Comparison of ENCODE assay signal across 8 cellular contexts in genomic region chr17:28042721-28043291, GRCh38. TPM values are rescaled to one million over a fixed set of nuclear protein-coding genes. Genes with fewer than 3 reads are reported as not detected.
DNase-seq lines count a peak whose midpoint lies in the region; ATAC-seq and TF ChIP-seq lines count a peak whose summit lies in the region.

No MANE protein-coding gene starts in this region.

- no peak for DNase-seq in endodermal cell
- no peak for DNase-seq in osteocyte (ENCODE audit: extremely low spot score, unreplicated experiment)
- no peak for DNase-seq in left lobe of liver (ENCODE audit: low spot score)
- DNase-seq in stimulated activated CD4-positive, alpha-beta T cell treated with anti-CD3 and anti-CD28 coated beads, Interleukin-2, amount 100 ng/mL, for 48 hours, result no peak

- H3K4me3 Mint-ChIP-seq in endodermal cell (peak overlapping the region; percentile 87), osteocyte (ENCODE audit: unreplicated experiment) (peak overlapping the region; percentile 87)

- H3K4me1 ChIP-seq in DOHH2 (ENCODE audit: control insufficient read depth, low read length) (peaks cover 60% of the 10 kb centered on the region), OCI-LY3 (ENCODE audit: low read length) (peaks cover 31% of the 10 kb centered on the region), endodermal cell (ENCODE audit: control insufficient read depth, insufficient read depth, low read length) (peaks cover 13% of the 10 kb centered on the region)

- H3K9me3 ChIP-seq in DOHH2 (ENCODE audit: control insufficient read depth, insufficient read depth, low read length) (no peaks in the 10 kb centered on the region), OCI-LY3 (ENCODE audit: insufficient read depth, low read length) (no peaks in the 10 kb centered on the region), endodermal cell (ENCODE audit: control insufficient read depth, low read length) (no peaks in the 10 kb centered on the region)

- peaks cover 53% of the 10 kb centered on the region for H3K4me1 Mint-ChIP-seq in endodermal cell
- H3K4me1 Mint-ChIP-seq in osteocyte (ENCODE audit: unreplicated experiment), result peaks cover 63% of the 10 kb centered on the region

- TF ChIP-seq CTCF in DOHH2 (IDR thresholded peaks at IDR 0.05; ENCODE audit: low read depth, low read length, poor library complexity, severe bottlenecking) (no peak), OCI-LY3 (IDR thresholded peaks at IDR 0.05; ENCODE audit: low read depth, low read length) (no peak), endodermal cell (conservative IDR thresholded peaks at IDR 0.05) (no peak), osteocyte (IDR thresholded peaks at IDR 0.05) (no peak)

- H3K36me3 ChIP-seq in DOHH2 (ENCODE audit: control insufficient read depth, low read length) (peaks cover 43% of the 10 kb centered on the region), OCI-LY3 (replicated peaks; ENCODE audit: low read depth, low read length) (no peaks in the 10 kb centered on the region), endodermal cell (ENCODE audit: control insufficient read depth, insufficient read depth, low read length) (no peaks in the 10 kb centered on the region)

- H3K4me3 ChIP-seq in DOHH2 (ENCODE audit: low read length), result peak overlapping the region; percentile 70
- peak overlapping the region; percentile 97 for H3K4me3 ChIP-seq in OCI-LY3 (ENCODE audit: low read length)
- H3K4me3 ChIP-seq in endodermal cell (ENCODE audit: low read length), result peak overlapping the region; percentile 80

- H3K9me3 Mint-ChIP-seq in endodermal cell (peaks cover 6% of the 10 kb centered on the region), osteocyte (ENCODE audit: unreplicated experiment) (peaks cover 3% of the 10 kb centered on the region)

- ATAC-seq in left lobe of liver (no peak), GM18868 (IDR thresholded peaks at IDR 0.05; ENCODE audit: unreplicated experiment) (no peak), GM21390 (IDR thresholded peaks at IDR 0.05; ENCODE audit: unreplicated experiment) (no peak)

- H3K27ac ChIP-seq in DOHH2 (ENCODE audit: low read depth, low read length) (peak overlapping the region; percentile 73), OCI-LY3 (ENCODE audit: low read length) (no peak overlapping the region), endodermal cell (ENCODE audit: low read depth, low read length) (no peak overlapping the region)

- H4K20me1 ChIP-seq in DOHH2 (ENCODE audit: control insufficient read depth, insufficient read depth, low read depth, low read length) (no peaks in the 10 kb centered on the region; the same call in none of the 2 replicates), OCI-LY3 (ENCODE audit: insufficient read depth, low read length) (peaks cover 5% of the 10 kb centered on the region; the same call in 1 of the 2 replicates)

- H3K9ac ChIP-seq in OCI-LY3 (ENCODE audit: low read length) (no peak overlapping the region), endodermal cell (ENCODE audit: extremely low read depth, low read length, poor library complexity, severe bottlenecking) (peak overlapping the region; percentile 36)

- H3K36me3 Mint-ChIP-seq in endodermal cell (ENCODE audit: low read depth), result peaks cover 14% of the 10 kb centered on the region
- H3K36me3 Mint-ChIP-seq in osteocyte (ENCODE audit: unreplicated experiment), result peaks cover 3% of the 10 kb centered on the region

- H3K27me3 Mint-ChIP-seq in endodermal cell (ENCODE audit: insufficient read depth) (no peaks in the 10 kb centered on the region), osteocyte (ENCODE audit: unreplicated experiment) (no peaks in the 10 kb centered on the region)

- H2AFZ ChIP-seq in OCI-LY3 (ENCODE audit: low read depth, low read length), result no peak overlapping the region

- H3K27ac Mint-ChIP-seq in endodermal cell (peak overlapping the region; percentile 80), osteocyte (ENCODE audit: unreplicated experiment) (peak overlapping the region; percentile 78)

- peaks cover 61% of the 10 kb centered on the region for H3K79me2 ChIP-seq in DOHH2 (ENCODE audit: control insufficient read depth, low read length)
- peaks cover 42% of the 10 kb centered on the region for H3K79me2 ChIP-seq in OCI-LY3 (ENCODE audit: low read length)

- peaks cover 23% of the 10 kb centered on the region for H3F3A ChIP-seq in DOHH2 (ENCODE audit: control insufficient read depth, insufficient read depth)

- H3K9me2 ChIP-seq in DOHH2 (replicated peaks; ENCODE audit: control insufficient read depth, low read length), result no peaks in the 10 kb centered on the region

- H3K4me2 ChIP-seq in DOHH2 (ENCODE audit: low read length), result peak overlapping the region; percentile 68
- H3K4me2 ChIP-seq in OCI-LY3 (ENCODE audit: low read length), result peak overlapping the region; percentile 89

- 93 to 96% methylated on average over 11 to 16 of the region's 16 CpGs for whole genome bisulfite sequencing in endodermal cell (ENCODE audit: insufficient coverage in 1 of 2, insufficient read length in 1 of 2), 2 experiments

- no peaks in the 10 kb centered on the region for H3K27me3 ChIP-seq in DOHH2 (ENCODE audit: control insufficient read depth, low read length)
- H3K27me3 ChIP-seq in OCI-LY3 (ENCODE audit: low read depth, low read length), result no peaks in the 10 kb centered on the region
- H3K27me3 ChIP-seq in endodermal cell (ENCODE audit: control insufficient read depth, insufficient read depth, low read length, poor library complexity, severe bottlenecking), result no peaks in the 10 kb centered on the region

RNA-seq across cellular contexts. Expression of gene NLK, which starts 0.3 kb away (rescaled TPM):
- 10 to 100 TPM; 49.2 to 50.3 TPM for total RNA-seq in endodermal cell
- polyA plus RNA-seq in endodermal cell (2013, experiment 1 of 2), result 29.8 TPM
- 26.1 TPM for polyA plus RNA-seq in endodermal cell (2013, experiment 2 of 2)
- total RNA-seq in osteocyte, result 16.4 and 17.5 TPM in 2 replicates
- total RNA-seq in left lobe of liver, result 7.5 TPM
